In genomic region chr5:96994493-96994892, GRCh38 we compare ENCODE assay signal across 23 cellular contexts. TPM values are rescaled to one million over a fixed set of nuclear protein-coding genes. Genes with fewer than 3 reads are reported as not detected.
DNase-seq lines count a peak whose midpoint lies in the region; ATAC-seq and TF ChIP-seq lines count a peak whose summit lies in the region.
"Had no signal": no experiment of that assay in that cellular context is flagged by ENCODE, and none has a peak within 500 bp of the region (broad histone marks: within the 10 kb centered on the region; RNA-seq: fewer than 3 reads in every experiment).

No MANE protein-coding gene starts in this region.

- peaks cover 85% of the 10 kb centered on the region for H3K36me3 Mint-ChIP-seq in activated CD4-positive, alpha-beta T cell treated with anti-CD3 and anti-CD28 coated beads, Interleukin-2, amount 10 ng/mL, durations not matched to agents 7 days and 5 days (ENCODE audit: low read depth)
- H3K36me3 Mint-ChIP-seq in activated naive CD8-positive, alpha-beta T cell treated with anti-CD3 and anti-CD28 coated beads, Interleukin-2, amount 10 ng/mL, durations not matched to agents 7 days and 5 days: peaks cover 62% of the 10 kb centered on the region
- peaks cover 57% of the 10 kb centered on the region for H3K36me3 Mint-ChIP-seq in activated naive CD8-positive, alpha-beta T cell treated with anti-CD3 and anti-CD28 coated beads, Interleukin-2, amount 50 U/mL, for 24 hours (ENCODE audit: low read depth)
- H3K36me3 Mint-ChIP-seq in activated T-helper 2 cell treated with anti-CD3 and anti-CD28 coated beads, Interferon-gamma antibody, Interleukin-2, Interleukin-4, amounts not matched to agents 10 μg/mL and 5 μg/mL and 100 μg/mL, durations not matched to agents 14 hours and 24 hours and 36 hours (ENCODE audit: low read depth): peaks cover 71% of the 10 kb centered on the region
- peaks cover 48% of the 10 kb centered on the region for H3K36me3 Mint-ChIP-seq in natural killer cell treated with Interleukin-12 subunit alpha and Interleukin-12 subunit beta and Interleukin-15 and Interleukin-18, amount 100 ng/mL, for 72 hours
- H3K36me3 Mint-ChIP-seq in type B pancreatic cell: peaks cover 36% of the 10 kb centered on the region

- no peaks in the 10 kb centered on the region for H3K9me3 Mint-ChIP-seq in activated CD4-positive, alpha-beta T cell treated with anti-CD3 and anti-CD28 coated beads, Interleukin-2, amount 10 ng/mL, durations not matched to agents 7 days and 5 days
- no peaks in the 10 kb centered on the region for H3K9me3 Mint-ChIP-seq in activated naive CD8-positive, alpha-beta T cell treated with anti-CD3 and anti-CD28 coated beads, Interleukin-2, amount 10 ng/mL, durations not matched to agents 7 days and 5 days
- no peaks in the 10 kb centered on the region for H3K9me3 Mint-ChIP-seq in activated naive CD8-positive, alpha-beta T cell treated with anti-CD3 and anti-CD28 coated beads, Interleukin-2, amount 50 U/mL, for 24 hours
- peaks cover 5% of the 10 kb centered on the region for H3K9me3 Mint-ChIP-seq in activated T-helper 2 cell treated with anti-CD3 and anti-CD28 coated beads, Interferon-gamma antibody, Interleukin-2, Interleukin-4, amounts not matched to agents 10 μg/mL and 5 μg/mL and 100 μg/mL, durations not matched to agents 14 hours and 24 hours and 36 hours
- H3K9me3 Mint-ChIP-seq in natural killer cell treated with Interleukin-12 subunit alpha and Interleukin-12 subunit beta and Interleukin-15 and Interleukin-18, amount 100 ng/mL, for 72 hours: no peaks in the 10 kb centered on the region
- H3K9me3 Mint-ChIP-seq in type B pancreatic cell: no peaks in the 10 kb centered on the region
- H3K9me3 Mint-ChIP-seq: CD4-positive, alpha-beta memory T cell; IgD-negative memory B cell had no signal

- no peak overlapping the region for H3K4me3 Mint-ChIP-seq in activated CD4-positive, alpha-beta T cell treated with anti-CD3 and anti-CD28 coated beads, Interleukin-2, amount 10 ng/mL, durations not matched to agents 7 days and 5 days
- no peak overlapping the region for H3K4me3 Mint-ChIP-seq in activated naive CD8-positive, alpha-beta T cell treated with anti-CD3 and anti-CD28 coated beads, Interleukin-2, amount 10 ng/mL, durations not matched to agents 7 days and 5 days
- no peak overlapping the region for H3K4me3 Mint-ChIP-seq in activated naive CD8-positive, alpha-beta T cell treated with anti-CD3 and anti-CD28 coated beads, Interleukin-2, amount 50 U/mL, for 24 hours
- H3K4me3 Mint-ChIP-seq in activated T-helper 2 cell treated with anti-CD3 and anti-CD28 coated beads, Interferon-gamma antibody, Interleukin-2, Interleukin-4, amounts not matched to agents 10 μg/mL and 5 μg/mL and 100 μg/mL, durations not matched to agents 14 hours and 24 hours and 36 hours (ENCODE audit: low read depth): no peak overlapping the region
- H3K4me3 Mint-ChIP-seq in natural killer cell treated with Interleukin-12 subunit alpha and Interleukin-12 subunit beta and Interleukin-15 and Interleukin-18, amount 100 ng/mL, for 72 hours: no peak overlapping the region
- no peak overlapping the region for H3K4me3 Mint-ChIP-seq in type B pancreatic cell
- H3K4me3 Mint-ChIP-seq: B cell; CD4-positive, alpha-beta memory T cell; IgD-negative memory B cell had no signal

- H3K27ac Mint-ChIP-seq in activated CD4-positive, alpha-beta T cell treated with anti-CD3 and anti-CD28 coated beads, Interleukin-2, amount 10 ng/mL, durations not matched to agents 7 days and 5 days: peak overlapping the region; percentile 64
- peak overlapping the region; percentile 71 for H3K27ac Mint-ChIP-seq in activated naive CD8-positive, alpha-beta T cell treated with anti-CD3 and anti-CD28 coated beads, Interleukin-2, amount 10 ng/mL, durations not matched to agents 7 days and 5 days
- no peak overlapping the region for H3K27ac Mint-ChIP-seq in activated naive CD8-positive, alpha-beta T cell treated with anti-CD3 and anti-CD28 coated beads, Interleukin-2, amount 50 U/mL, for 24 hours
- peak overlapping the region; percentile 8 for H3K27ac Mint-ChIP-seq in activated T-helper 2 cell treated with anti-CD3 and anti-CD28 coated beads, Interferon-gamma antibody, Interleukin-2, Interleukin-4, amounts not matched to agents 10 μg/mL and 5 μg/mL and 100 μg/mL, durations not matched to agents 14 hours and 24 hours and 36 hours
- H3K27ac Mint-ChIP-seq in natural killer cell treated with Interleukin-12 subunit alpha and Interleukin-12 subunit beta and Interleukin-15 and Interleukin-18, amount 100 ng/mL, for 72 hours: peak overlapping the region; percentile 32 to 53
- no peak overlapping the region for H3K27ac Mint-ChIP-seq in type B pancreatic cell
- H3K27ac Mint-ChIP-seq: B cell had no signal

- H3K4me1 Mint-ChIP-seq in activated CD4-positive, alpha-beta T cell treated with anti-CD3 and anti-CD28 coated beads, Interleukin-2, amount 10 ng/mL, durations not matched to agents 7 days and 5 days: peaks cover 34% of the 10 kb centered on the region
- peaks cover 42% of the 10 kb centered on the region for H3K4me1 Mint-ChIP-seq in activated naive CD8-positive, alpha-beta T cell treated with anti-CD3 and anti-CD28 coated beads, Interleukin-2, amount 10 ng/mL, durations not matched to agents 7 days and 5 days
- peaks cover 37% of the 10 kb centered on the region for H3K4me1 Mint-ChIP-seq in activated naive CD8-positive, alpha-beta T cell treated with anti-CD3 and anti-CD28 coated beads, Interleukin-2, amount 50 U/mL, for 24 hours
- peaks cover 37% of the 10 kb centered on the region for H3K4me1 Mint-ChIP-seq in activated T-helper 2 cell treated with anti-CD3 and anti-CD28 coated beads, Interferon-gamma antibody, Interleukin-2, Interleukin-4, amounts not matched to agents 10 μg/mL and 5 μg/mL and 100 μg/mL, durations not matched to agents 14 hours and 24 hours and 36 hours (ENCODE audit: low read depth)
- peaks cover 49 to 58% of the 10 kb centered on the region in 2 donors for H3K4me1 Mint-ChIP-seq in natural killer cell treated with Interleukin-12 subunit alpha and Interleukin-12 subunit beta and Interleukin-15 and Interleukin-18, amount 100 ng/mL, for 72 hours (ENCODE audit: low read depth in 2 of 2)
- H3K4me1 Mint-ChIP-seq in type B pancreatic cell (ENCODE audit: unreplicated experiment): peaks cover 14% of the 10 kb centered on the region

- no peak for TF ChIP-seq CTCF in type B pancreatic cell (conservative IDR thresholded peaks at IDR 0.05)

- CTCF ChIA-PET in activated CD4-positive, alpha-beta T cell treated with anti-CD3 and anti-CD28 coated beads, Interleukin-2, amount 10 ng/mL, durations not matched to agents 7 days and 5 days (lab: Charles Lee): no interaction called here

- H3K27me3 Mint-ChIP-seq in activated CD4-positive, alpha-beta T cell treated with anti-CD3 and anti-CD28 coated beads, Interleukin-2, amount 10 ng/mL, durations not matched to agents 7 days and 5 days: no peaks in the 10 kb centered on the region
- H3K27me3 Mint-ChIP-seq in activated naive CD8-positive, alpha-beta T cell treated with anti-CD3 and anti-CD28 coated beads, Interleukin-2, amount 10 ng/mL, durations not matched to agents 7 days and 5 days: no peaks in the 10 kb centered on the region
- H3K27me3 Mint-ChIP-seq in activated naive CD8-positive, alpha-beta T cell treated with anti-CD3 and anti-CD28 coated beads, Interleukin-2, amount 50 U/mL, for 24 hours: no peaks in the 10 kb centered on the region
- H3K27me3 Mint-ChIP-seq in activated T-helper 2 cell treated with anti-CD3 and anti-CD28 coated beads, Interferon-gamma antibody, Interleukin-2, Interleukin-4, amounts not matched to agents 10 μg/mL and 5 μg/mL and 100 μg/mL, durations not matched to agents 14 hours and 24 hours and 36 hours (ENCODE audit: low read depth): no peaks in the 10 kb centered on the region
- H3K27me3 Mint-ChIP-seq in natural killer cell treated with Interleukin-12 subunit alpha and Interleukin-12 subunit beta and Interleukin-15 and Interleukin-18, amount 100 ng/mL, for 72 hours: no peaks in the 10 kb centered on the region
- no peaks in the 10 kb centered on the region for H3K27me3 Mint-ChIP-seq in type B pancreatic cell
- H3K27me3 Mint-ChIP-seq: B cell; CD4-positive, alpha-beta memory T cell; IgD-negative memory B cell had no signal

- POLR2A ChIA-PET in activated CD4-positive, alpha-beta T cell treated with anti-CD3 and anti-CD28 coated beads, Interleukin-2, amount 10 ng/mL, durations not matched to agents 7 days and 5 days (lab: Charles Lee): no interaction called here
- POLR2A ChIA-PET in activated naive CD8-positive, alpha-beta T cell treated with anti-CD3 and anti-CD28 coated beads, Interleukin-2, amount 10 ng/mL, durations not matched to agents 7 days and 5 days (lab: Charles Lee): interaction anchor here (0.7 kb wide), 1 partner anchor 58 kb away, joined by 3 read pairs; no protein-coding TSS in a partner anchor

- DNase-seq in activated CD4-positive, alpha-beta T cell treated with anti-CD3 and anti-CD28 coated beads, Interleukin-2, amount 10 ng/mL, durations not matched to agents 7 days and 5 days: no peak
- DNase-seq in activated CD4-positive, alpha-beta T cell treated with anti-CD3 and anti-CD28 coated beads for 4 hours: no peak
- no peak for DNase-seq in activated naive CD8-positive, alpha-beta T cell treated with anti-CD3 and anti-CD28 coated beads, Interleukin-2, amount 10 ng/mL, durations not matched to agents 7 days and 5 days
- no peak for DNase-seq in activated naive CD8-positive, alpha-beta T cell treated with anti-CD3 and anti-CD28 coated beads, Interleukin-2, amount 50 U/mL, for 24 hours
- no peak for DNase-seq in activated T-helper 2 cell treated with anti-CD3 and anti-CD28 coated beads, Interferon-gamma antibody, Interleukin-2, Interleukin-4, amounts not matched to agents 10 μg/mL and 5 μg/mL and 100 μg/mL, durations not matched to agents 14 hours and 24 hours and 36 hours (ENCODE audit: low spot score)
- DNase-seq in natural killer cell treated with Interleukin-12 subunit alpha and Interleukin-12 subunit beta and Interleukin-15 and Interleukin-18, amount 100 ng/mL, for 72 hours (ENCODE audit: low spot score): no peak
- DNase-seq in type B pancreatic cell (ENCODE audit: extremely low spot score, unreplicated experiment) (no peak), occipital lobe (lab: John Stamatoyannopoulos, UW) (no peak)
- DNase-seq: CD4-positive, alpha-beta memory T cell; DMS53; EL; GOT3; Karpas-422; NCI-H1048; NCI-H1436; NCI-H1930; NCI-H345; NCI-H524 treated with DMSO at 0.1 percent for 48 hours; PC-9 had no signal

- intact Hi-C loops in activated T-helper 2 cell treated with anti-CD3 and anti-CD28 coated beads, Interferon-gamma antibody, Interleukin-2, Interleukin-4, amounts not matched to agents 10 μg/mL and 5 μg/mL and 100 μg/mL, durations not matched to agents 14 hours and 24 hours and 36 hours (cut with micrococcal nuclease): no loop called here

- peak; percentile 81 for ATAC-seq in activated naive CD8-positive, alpha-beta T cell treated with anti-CD3 and anti-CD28 coated beads, Interleukin-2, amount 10 ng/mL, durations not matched to agents 7 days and 5 days (ENCODE audit: low read depth)
- ATAC-seq in activated naive CD8-positive, alpha-beta T cell treated with anti-CD3 and anti-CD28 coated beads, Interleukin-2, amount 50 U/mL, for 24 hours: no peak
- peak in 1 of 2 donors; percentile 75 for ATAC-seq in natural killer cell treated with Interleukin-12 subunit alpha and Interleukin-12 subunit beta and Interleukin-15 and Interleukin-18, amount 100 ng/mL, for 72 hours
- ATAC-seq: GM12878, HCT116 had no signal

RNA-seq across cellular contexts. Expression of gene LNPEP, which starts 58.6 kb away (rescaled TPM):
- 10 to 100 TPM; 91.4 to 97.2 TPM for total RNA-seq in activated CD4-positive, alpha-beta T cell treated with anti-CD3 and anti-CD28 coated beads, Interleukin-2, amount 10 ng/mL, durations not matched to agents 7 days and 5 days
- total RNA-seq in activated naive CD8-positive, alpha-beta T cell treated with anti-CD3 and anti-CD28 coated beads, Interleukin-2, amount 10 ng/mL, durations not matched to agents 7 days and 5 days: 100 to 1,000 TPM; 100 to 106 TPM
- total RNA-seq in activated T-helper 2 cell treated with anti-CD3 and anti-CD28 coated beads, Interferon-gamma antibody, Interleukin-2, Interleukin-4, amounts not matched to agents 10 μg/mL and 5 μg/mL and 100 μg/mL, durations not matched to agents 14 hours and 24 hours and 36 hours: 37.5 and 37.9 TPM in 2 replicates
- 100 to 1,000 TPM; 108 to 180 TPM for total RNA-seq in natural killer cell treated with Interleukin-12 subunit alpha and Interleukin-12 subunit beta and Interleukin-15 and Interleukin-18, amount 100 ng/mL, for 72 hours
- total RNA-seq in type B pancreatic cell (ENCODE audit: low replicate concordance): 20.9 and 38.1 TPM in 2 replicates
- total RNA-seq in occipital lobe: 70.7 TPM

Comparison
In these comparisons a context has a peak if more than half of its experiments do, and no peak if none do; other contexts are left out.
1. H3K27ac Mint-ChIP-seq: peak in activated CD4-positive, alpha-beta T cell treated with anti-CD3 and anti-CD28 coated beads, Interleukin-2, amount 10 ng/mL, durations not matched to agents 7 days and 5 days (single experiment), activated naive CD8-positive, alpha-beta T cell treated with anti-CD3 and anti-CD28 coated beads, Interleukin-2, amount 10 ng/mL, durations not matched to agents 7 days and 5 days (single experiment), activated T-helper 2 cell treated with anti-CD3 and anti-CD28 coated beads, Interferon-gamma antibody, Interleukin-2, Interleukin-4, amounts not matched to agents 10 μg/mL and 5 μg/mL and 100 μg/mL, durations not matched to agents 14 hours and 24 hours and 36 hours (single experiment) and natural killer cell treated with Interleukin-12 subunit alpha and Interleukin-12 subunit beta and Interleukin-15 and Interleukin-18, amount 100 ng/mL, for 72 hours (2 of 2); none in activated naive CD8-positive, alpha-beta T cell treated with anti-CD3 and anti-CD28 coated beads, Interleukin-2, amount 50 U/mL, for 24 hours (single experiment) and type B pancreatic cell (single experiment).